10 cellular contexts compared by ENCODE assay signal in the genomic region with DNA sequence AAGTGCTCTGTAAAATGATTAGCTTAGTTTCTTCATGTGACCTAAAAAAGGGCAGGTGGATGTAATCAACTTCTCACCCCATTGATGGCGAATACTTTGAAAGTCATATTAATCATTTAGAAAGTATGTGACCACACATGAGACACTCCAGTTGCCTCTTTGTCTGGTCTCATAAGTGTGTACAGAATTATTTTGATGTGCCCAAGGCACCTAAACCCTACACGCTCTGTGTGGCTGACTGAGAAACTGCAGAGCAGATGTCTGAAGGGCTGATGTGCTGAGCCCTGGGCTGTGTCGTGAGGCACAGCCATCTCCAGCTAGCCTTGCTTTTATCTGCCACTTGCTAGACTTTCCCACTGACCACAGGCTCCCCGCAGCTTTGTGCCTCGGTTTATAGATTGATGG. TPM values are rescaled to one million over a fixed set of nuclear protein-coding genes. Genes with fewer than 3 reads are reported as not detected.
DNase-seq lines count a peak whose midpoint lies in the region; ATAC-seq and TF ChIP-seq lines count a peak whose summit lies in the region.
"Had no signal": no experiment of that assay in that cellular context is flagged by ENCODE, and none has a peak within 500 bp of the region (broad histone marks: within the 10 kb centered on the region; RNA-seq: fewer than 3 reads in every experiment).

No MANE protein-coding gene starts in this region.

- no peaks in the 10 kb centered on the region for H3K36me3 Mint-ChIP-seq in immature natural killer cell
- H3K36me3 Mint-ChIP-seq in T-helper 2 cell treated with Interferon-gamma antibody and Interleukin-4, amounts not matched to agents 5 μg/mL and 100 μg/mL, for 36 hours (ENCODE audit: low read depth) = no peaks in the 10 kb centered on the region

- peak; percentile 58 for TF ChIP-seq CTCF in GM12864 (IDR thresholded peaks at IDR 0.05; ENCODE audit: low read depth, low read length, missing control alignments)

- ATAC-seq in HG02970 (IDR thresholded peaks at IDR 0.05; ENCODE audit: low FRiP score, unreplicated experiment) = peak; percentile 100

- no peak overlapping the region for H3K4me3 Mint-ChIP-seq in immature natural killer cell
- no peak overlapping the region for H3K4me3 Mint-ChIP-seq in T-helper 2 cell treated with Interferon-gamma antibody and Interleukin-4, amounts not matched to agents 5 μg/mL and 100 μg/mL, for 36 hours

- no peaks in the 10 kb centered on the region for H3K4me1 Mint-ChIP-seq in immature natural killer cell
- no peaks in the 10 kb centered on the region for H3K4me1 Mint-ChIP-seq in T-helper 2 cell treated with Interferon-gamma antibody and Interleukin-4, amounts not matched to agents 5 μg/mL and 100 μg/mL, for 36 hours (ENCODE audit: low read depth)

- H3K27ac Mint-ChIP-seq in immature natural killer cell = no peak overlapping the region
- H3K27ac Mint-ChIP-seq in T-helper 2 cell treated with Interferon-gamma antibody and Interleukin-4, amounts not matched to agents 5 μg/mL and 100 μg/mL, for 36 hours = no peak overlapping the region
- H3K27ac Mint-ChIP-seq: activated T-helper 2 cell treated with anti-CD3 and anti-CD28 coated beads, Interferon-gamma antibody, Interleukin-2, Interleukin-4, amounts not matched to agents 10 μg/mL and 5 μg/mL and 100 μg/mL, durations not matched to agents 14 hours and 24 hours and 36 hours had no signal

- peaks cover 2 to 9% (median 5%) of the 10 kb centered on the region in 3 donors for H3K27me3 Mint-ChIP-seq in immature natural killer cell (ENCODE audit: low read depth in 3 of 3)
- H3K27me3 Mint-ChIP-seq in T-helper 2 cell treated with Interferon-gamma antibody and Interleukin-4, amounts not matched to agents 5 μg/mL and 100 μg/mL, for 36 hours (ENCODE audit: low read depth) = no peaks in the 10 kb centered on the region

- DNase-seq in GM12864 (ENCODE audit: low read depth) = peak; percentile 61
- DNase-seq in GM19238 (ENCODE audit: insufficient read length, low spot score) = peak; percentile 22
- DNase-seq in SK-N-DZ (ENCODE audit: low spot score) = peak; percentile 57
- no peak for DNase-seq in SKM-1 treated with dmso at 0.1 percent for 144 hours (lab: John Stamatoyannopoulos, UW; ENCODE audit: unreplicated experiment)
- DNase-seq in immature natural killer cell = no peak
- no peak for DNase-seq in T-helper 2 cell treated with Interferon-gamma antibody and Interleukin-4, amounts not matched to agents 5 μg/mL and 100 μg/mL, for 36 hours (ENCODE audit: low spot score)
- no peak for DNase-seq in LoVo (ENCODE audit: low spot score)
- DNase-seq: NCI-H526 had no signal

- peaks cover 0 to 6% (median 0%) of the 10 kb centered on the region in 6 donors for H3K9me3 Mint-ChIP-seq in immature natural killer cell
- no peaks in the 10 kb centered on the region for H3K9me3 Mint-ChIP-seq in T-helper 2 cell treated with Interferon-gamma antibody and Interleukin-4, amounts not matched to agents 5 μg/mL and 100 μg/mL, for 36 hours
- H3K9me3 Mint-ChIP-seq: activated T-helper 2 cell treated with anti-CD3 and anti-CD28 coated beads, Interferon-gamma antibody, Interleukin-2, Interleukin-4, amounts not matched to agents 10 μg/mL and 5 μg/mL and 100 μg/mL, durations not matched to agents 14 hours and 24 hours and 36 hours had no signal

- no peak overlapping the region for H3K4me3 ChIP-seq in GM12864 (ENCODE audit: low read depth, low read length)

RNA-seq across cellular contexts. Expression of a gene that starts 26.9 kb away (rescaled TPM):
- polyA plus RNA-seq in SK-N-DZ (2014; cell fraction: cytosol; rRNA removed) = 2.5 and 4.1 TPM in 2 replicates
- 1.2 and 1.6 TPM in 2 replicates for polyA plus RNA-seq in SK-N-DZ (2014; cell fraction: nucleus; rRNA removed)
- polyA plus RNA-seq in immature natural killer cell = not detected

Comparison
In these comparisons a context has a peak if more than half of its experiments do, and no peak if none do; other contexts are left out.
1. DNase-seq: peak in GM12864 (single experiment), GM19238 (single experiment) and SK-N-DZ (single experiment); none in SKM-1 treated with dmso at 0.1 percent for 144 hours (single experiment), immature natural killer cell (0 of 3), T-helper 2 cell treated with Interferon-gamma antibody and Interleukin-4, amounts not matched to agents 5 μg/mL and 100 μg/mL, for 36 hours (single experiment) and LoVo (single experiment).